Comparison of ENCODE assay signal across 15 cellular contexts in genomic region chr3:187841552-187841951, GRCh38.
DNase-seq lines count a peak whose midpoint lies in the region; ATAC-seq, FAIRE-seq and TF ChIP-seq lines count a peak whose summit lies in the region.
"Had no signal": no experiment of that assay in that cellular context is flagged by ENCODE, and none has a peak within 500 bp of the region (broad histone marks: within the 10 kb centered on the region; RNA-seq: fewer than 3 reads in every experiment).

No MANE protein-coding gene starts in this region.

- H3K4me3 ChIP-seq in A549 (no peak overlapping the region), fibroblast of villous mesenchyme (ENCODE audit: low read depth, low read length) (no peak overlapping the region), transverse colon (no peak overlapping the region)
- H3K4me3 ChIP-seq: esophagus squamous epithelium had no signal

- no peaks in the 10 kb centered on the region for H3K36me3 ChIP-seq in transverse colon
- H3K36me3 ChIP-seq: esophagus squamous epithelium had no signal

- TF ChIP-seq CTCF in A549 (IDR thresholded peaks at IDR 0.05) = no peak
- TF ChIP-seq CTCF in fibroblast of villous mesenchyme (IDR thresholded peaks at IDR 0.05; ENCODE audit: insufficient read depth, low read depth, low read length) = no peak
- no peak for TF ChIP-seq CTCF in transverse colon (IDR thresholded peaks at IDR 0.05)

- FAIRE-seq in A549 (lab: Jason Lieb, UNC) (no peak), RCC 7860 (lab: Jason Lieb, UNC) (peak; percentile 91)

- DNase-seq in A549 (ENCODE audit: low read depth in 1 of 2, low spot score in 1 of 2) (peak; percentile 34 to 62), Daoy (ENCODE audit: low read depth) (peak; percentile 43), RCC 7860 (ENCODE audit: low spot score) (peak; percentile 78), fibroblast of villous mesenchyme (ENCODE audit: low read depth) (peak; percentile 71), transverse colon (no peak), NCI-H345 (lab: John Stamatoyannopoulos, UW) (no peak)
- DNase-seq: activated CD4-positive, alpha-beta T cell treated with anti-CD3 and anti-CD28 coated beads for 4 hours; activated gamma-delta T cell treated with Interleukin-2 at 50 U/mL for 16 hours; CD4-positive, CD25-positive, alpha-beta regulatory T cell; esophagus squamous epithelium; immature natural killer cell; Kasumi-1; right cardiac atrium had no signal

- in situ Hi-C loops in transverse colon (cut with MboI; ENCODE audit: low pct_ligation_motif_present in 1 of 4, low pct_unique_long_range_greater_than_20kb in 1 of 4, low sequenced_read_pairs in 3 of 4) = no loop called here

- H3K27ac ChIP-seq in A549 (peak overlapping the region; percentile 1 to 64; a peak in 4 of 6 replicates), transverse colon (no peak overlapping the region)
- H3K27ac ChIP-seq: esophagus squamous epithelium had no signal

- TF ChIP-seq POLR2A in A549 (IDR thresholded peaks at IDR 0.05; ENCODE audit: low read length) (no peak), transverse colon (IDR thresholded peaks at IDR 0.05) (no peak)

- ATAC-seq in A549 (peak; percentile 90 to 98), HG02870 (IDR thresholded peaks at IDR 0.05; ENCODE audit: unreplicated experiment) (no peak), HG03095 (IDR thresholded peaks at IDR 0.05; ENCODE audit: unreplicated experiment) (no peak)
- ATAC-seq: right cardiac atrium had no signal

- peak in 1 of 2 experiments; percentile 38; a peak in 1 of 5 replicates for TF ChIP-seq RAD21 in A549 (conservative IDR thresholded peaks at IDR 0.05 in 1 of 2, IDR thresholded peaks at IDR 0.05 in 1 of 2)

- TF ChIP-seq EP300 in A549 (IDR thresholded peaks at IDR 0.05) = no peak; a peak in 1 of 5 replicates
- no peak for TF ChIP-seq EP300 in transverse colon (IDR thresholded peaks at IDR 0.05; ENCODE audit: low read depth)

- no peaks in the 10 kb centered on the region for H3K27me3 ChIP-seq in transverse colon

- CTCF ChIA-PET in A549 (lab: Yijun Ruan, JAX) = no interaction called here

- H3K4me2 ChIP-seq in A549 = peak overlapping the region; percentile 40

- H3K9me3 ChIP-seq in A549 = no peaks in the 10 kb centered on the region
- H3K9me3 ChIP-seq in transverse colon = no peaks in the 10 kb centered on the region
- H3K9me3 ChIP-seq: esophagus squamous epithelium had no signal

- H3K4me1 ChIP-seq in A549 = peaks cover 26% of the 10 kb centered on the region
- no peaks in the 10 kb centered on the region for H3K4me1 ChIP-seq in transverse colon

- intact Hi-C loops in transverse colon (cut with DNase I; ENCODE audit: low total_unique reads) = no loop called here

- WGBS in A549 (ENCODE audit: missing lambda C conversion rate) = 42% methylated on average over 4 of the region's 4 CpGs
- 84 to 88% methylated on average over 4 of the region's 4 CpGs for WGBS in transverse colon (ENCODE audit: low coverage in 1 of 2), 2 donors

- POLR2A ChIA-PET in A549 (lab: Yijun Ruan, JAX) = no interaction called here

TF ChIP-seq in A549, 52 proteins besides CTCF, POLR2A, EP300 and RAD21:
- TF ChIP-seq GATA3 (IDR thresholded peaks at IDR 0.05; ENCODE audit: borderline replicate concordance) (peak; percentile 45; the same call in 1 of the 2 replicates), JUNB (IDR thresholded peaks at IDR 0.05) (peak; percentile 81), RNF2 (IDR thresholded peaks at IDR 0.05; ENCODE audit: borderline replicate concordance, low read depth) (no peak), JUN (IDR thresholded peaks at IDR 0.05) (peak in 1 of 2 experiments; percentile 53; a peak in 1 of 5 replicates), FOSL2 (IDR thresholded peaks at IDR 0.05) (peak; percentile 81), FOSL2 (CRISPR knock-in tag; IDR thresholded peaks at IDR 0.05) (peak; percentile 87), MAFK (IDR thresholded peaks at IDR 0.05; ENCODE audit: partially characterized antibody) (no peak), RCOR1 (IDR thresholded peaks at IDR 0.05; ENCODE audit: low read depth, low read length) (no peak), CEBPB (IDR thresholded peaks at IDR 0.05) (peak; percentile 61 to 64; a peak in 2 of 4 replicates)

Comparison
In these comparisons a context has a peak if more than half of its experiments do, and no peak if none do; other contexts are left out.
1. ATAC-seq: peak in A549 (2 of 2); none in HG02870 (single experiment) and HG03095 (single experiment).
2. DNase-seq: peak in A549 (2 of 2), Daoy (single experiment), RCC 7860 (single experiment) and fibroblast of villous mesenchyme (single experiment); none in transverse colon (single experiment) and NCI-H345 (single experiment).
3. H3K27ac ChIP-seq: peak in A549 (2 of 2); none in transverse colon (0 of 4).